ENCODE assay signal across 1 cellular context in genomic region chr22:41576877-41577276, GRCh38.
TF ChIP-seq lines count a peak whose summit lies in the region.

No MANE protein-coding gene starts in this region.

TF ChIP-seq in HepG2, 621 proteins besides CTCF, POLR2A, EP300 and RAD21 (continued from another document and continues in another):
- TF ChIP-seq RARG (CRISPR knock-in tag; IDR thresholded peaks at IDR 0.05; ENCODE audit: low read depth) (no peak), STAG1 (CRISPR knock-in tag; IDR thresholded peaks at IDR 0.05) (peak; percentile 95), HNRNPLL (IDR thresholded peaks at IDR 0.05; ENCODE audit: low read depth, low read length, poor library complexity, severe bottlenecking) (no peak), REST (IDR thresholded peaks at IDR 0.05; ENCODE audit: borderline replicate concordance in 1 of 2, low read depth in 1 of 2, low read length in 2 of 2) (no peak), ETS1 (CRISPR knock-in tag; IDR thresholded peaks at IDR 0.05) (no peak), GRHL1 (CRISPR knock-in tag; conservative IDR thresholded peaks at IDR 0.05) (no peak), AKAP8 (CRISPR knock-in tag; IDR thresholded peaks at IDR 0.05) (no peak), NONO (IDR thresholded peaks at IDR 0.05) (no peak), NONO (CRISPR knock-in tag; conservative IDR thresholded peaks at IDR 0.05) (0 out of 2 replicates have a peak, but pooled peaks have one; percentile 40), ZFX (CRISPR knock-in tag; IDR thresholded peaks at IDR 0.05; ENCODE audit: low read depth) (peak; percentile 60), ZNF496 (CRISPR knock-in tag; IDR thresholded peaks at IDR 0.05; ENCODE audit: insufficient replicate concordance) (no peak), CAMTA2 (CRISPR knock-in tag; IDR thresholded peaks at IDR 0.05; ENCODE audit: borderline replicate concordance) (no peak), SP2 (CRISPR knock-in tag; IDR thresholded peaks at IDR 0.05) (no peak), ZNF160 (CRISPR knock-in tag; IDR thresholded peaks at IDR 0.05) (no peak), PLRG1 (conservative IDR thresholded peaks at IDR 0.05) (no peak), ARNT2 (CRISPR knock-in tag; IDR thresholded peaks at IDR 0.05; ENCODE audit: low read depth) (no peak), ZNF142 (CRISPR knock-in tag; IDR thresholded peaks at IDR 0.05) (0 out of 2 replicates have a peak, but pooled peaks have one; percentile 35), HDAC1 (CRISPR knock-in tag; IDR thresholded peaks at IDR 0.05) (no peak), SIX4 (CRISPR knock-in tag; IDR thresholded peaks at IDR 0.05) (no peak), SRY (CRISPR knock-in tag; IDR thresholded peaks at IDR 0.05) (no peak), LBX2 (CRISPR knock-in tag; IDR thresholded peaks at IDR 0.05; ENCODE audit: borderline replicate concordance) (no peak), ZNF501 (CRISPR knock-in tag; IDR thresholded peaks at IDR 0.05) (no peak), ZNF879 (CRISPR knock-in tag; IDR thresholded peaks at IDR 0.05) (no peak), ARID4A (CRISPR knock-in tag; IDR thresholded peaks at IDR 0.05; ENCODE audit: borderline replicate concordance) (no peak; the same call in 1 of the 2 replicates), ZNF740 (CRISPR knock-in tag; IDR thresholded peaks at IDR 0.05) (no peak), NFRKB (IDR thresholded peaks at IDR 0.05) (no peak), ZNF678 (CRISPR knock-in tag; IDR thresholded peaks at IDR 0.05) (no peak), HOMEZ (CRISPR knock-in tag; IDR thresholded peaks at IDR 0.05; ENCODE audit: low read depth) (peak; percentile 56; the same call in 1 of the 2 replicates), HOXA7 (CRISPR knock-in tag; IDR thresholded peaks at IDR 0.05) (no peak), ZNF781 (CRISPR knock-in tag; IDR thresholded peaks at IDR 0.05; ENCODE audit: borderline replicate concordance, not compliant biosample characterization) (no peak), TCF7 (IDR thresholded peaks at IDR 0.05; ENCODE audit: low read depth) (no peak), ZKSCAN5 (CRISPR knock-in tag; IDR thresholded peaks at IDR 0.05) (no peak), HNF4G (IDR thresholded peaks at IDR 0.05; ENCODE audit: borderline replicate concordance, low read depth, low read length) (no peak), HNF4G (CRISPR knock-in tag; IDR thresholded peaks at IDR 0.05; ENCODE audit: borderline replicate concordance, low read depth) (no peak), TEF (CRISPR knock-in tag; IDR thresholded peaks at IDR 0.05) (no peak), ELF4 (CRISPR knock-in tag; IDR thresholded peaks at IDR 0.05; ENCODE audit: borderline replicate concordance) (no peak), ZNF446 (CRISPR knock-in tag; IDR thresholded peaks at IDR 0.05) (no peak), ZNF564 (CRISPR knock-in tag; IDR thresholded peaks at IDR 0.05) (no peak), ZBTB2 (CRISPR knock-in tag; IDR thresholded peaks at IDR 0.05; ENCODE audit: low read depth) (no peak)
